Comparison of ENCODE assay signal across 24 cellular contexts in genomic region chr18:71431171-71431570, GRCh38.
A peak's percentile ranks its signal among the peaks of the same experiment; 100 is the strongest.
DNase-seq lines count a peak whose midpoint lies in the region.
"Had no signal": no experiment of that assay in that cellular context is flagged by ENCODE, and none has a peak within 500 bp of the region (broad histone marks: within the 10 kb centered on the region; RNA-seq: fewer than 3 reads in every experiment).

No MANE protein-coding gene starts in this region.

- peak; percentile 14 for DNase-seq in astrocyte of the hippocampus (ENCODE audit: low read depth, low spot score)
- peak; percentile 55 for DNase-seq in globus pallidus (ENCODE audit: low spot score)
- DNase-seq in midbrain (lab: John Stamatoyannopoulos, UW), result peak; percentile 45
- DNase-seq in superior temporal gyrus (ENCODE audit: extremely low spot score), result peak; percentile 48
- no peak for DNase-seq in activated CD4-positive, alpha-beta T cell treated with anti-CD3 and anti-CD28 coated beads, Interleukin-2, amount 50 U/mL, for 1 hour
- DNase-seq in NCI-H2196 (lab: John Stamatoyannopoulos, UW; ENCODE audit: unreplicated experiment), result no peak
- no peak for DNase-seq in stimulated activated CD4-positive, alpha-beta T cell treated with anti-CD3 and anti-CD28 coated beads, Interleukin-4, amount 100 ng/mL, for 4 hours
- DNase-seq: AML-193; CD4-positive, alpha-beta memory T cell; COR-L47; DMS53; HCEC 1CT; Kasumi-1; NCI-H1092 treated with DMSO at 0.1 percent for 48 hours; NCI-H1436; NCI-H187; NCI-H2081 treated with DMSO at 0.1 percent for 48 hours; NCI-H2171; NCI-H345; NCI-H524 treated with DMSO at 0.1 percent for 48 hours; NCI-H82; NK-92 treated with Interleukin-12 subunit alpha and Interleukin-12 subunit beta, amount 100 ng/mL, for 24 hours; PC-3; SJCRH30 had no signal

Comparison
In these comparisons a context has a peak if more than half of its experiments do, and no peak if none do; other contexts are left out.
1. DNase-seq: peak in astrocyte of the hippocampus (single experiment), globus pallidus (single experiment), midbrain (single experiment) and superior temporal gyrus (single experiment); none in activated CD4-positive, alpha-beta T cell treated with anti-CD3 and anti-CD28 coated beads, Interleukin-2, amount 50 U/mL, for 1 hour (single experiment), NCI-H2196 (single experiment) and stimulated activated CD4-positive, alpha-beta T cell treated with anti-CD3 and anti-CD28 coated beads, Interleukin-4, amount 100 ng/mL, for 4 hours (0 of 2).